In genomic region chr2:68158134-68158447, GRCh38 we compare ENCODE assay signal across 8 cellular contexts. TPM values are rescaled to one million over a fixed set of nuclear protein-coding genes. Genes with fewer than 3 reads are reported as not detected.
DNase-seq lines count a peak whose midpoint lies in the region; ATAC-seq lines count a peak whose summit lies in the region.

No MANE protein-coding gene starts in this region.

- DNase-seq in DMS79 treated with DMSO at 0.1 percent for 48 hours (lab: John Stamatoyannopoulos, UW) (peak; percentile 32), DMS79 (lab: John Stamatoyannopoulos, UW) (no peak), immature natural killer cell (no peak), H4 (ENCODE audit: low spot score) (no peak), T1000 (lab: John Stamatoyannopoulos, UW) (no peak), GF-D8 (lab: John Stamatoyannopoulos, UW) (no peak)
- DNase-seq in activated naive CD4-positive, alpha-beta T cell treated with anti-CD3 and anti-CD28 coated beads, Interleukin-2, amount 50 U/mL, for 72 hours (ENCODE audit: low spot score in 2 of 2), result no peak

- peaks cover 29 to 32% of the 10 kb centered on the region in 2 donors for H3K36me3 Mint-ChIP-seq in activated naive CD4-positive, alpha-beta T cell treated with anti-CD3 and anti-CD28 coated beads, Interleukin-2, amount 50 U/mL, for 72 hours
- peaks cover 16 to 17% (median 16%) of the 10 kb centered on the region in 3 donors for H3K36me3 Mint-ChIP-seq in immature natural killer cell

- H3K27ac ChIP-seq in stomach smooth muscle (ENCODE audit: low read length), result peak overlapping the region; percentile 98

- no peak for ATAC-seq in activated naive CD4-positive, alpha-beta T cell treated with anti-CD3 and anti-CD28 coated beads, Interleukin-2, amount 50 U/mL, for 72 hours

- H3K4me1 Mint-ChIP-seq in immature natural killer cell, result peaks cover 37 to 48% of the 10 kb centered on the region in 2 donors

- peak overlapping the region; percentile 94 to 99 for H3K4me3 ChIP-seq in stomach smooth muscle (ENCODE audit: low read length in 2 of 2)

- peaks cover 5 to 12% (median 6%) of the 10 kb centered on the region in 3 donors for H3K27me3 Mint-ChIP-seq in immature natural killer cell (ENCODE audit: low read depth in 3 of 3)

- peak overlapping the region; percentile 96 to 100 for H3K27ac Mint-ChIP-seq in activated naive CD4-positive, alpha-beta T cell treated with anti-CD3 and anti-CD28 coated beads, Interleukin-2, amount 50 U/mL, for 72 hours
- H3K27ac Mint-ChIP-seq in immature natural killer cell, result peak overlapping the region; percentile 97 to 100 (median 100)

- H3K27me3 ChIP-seq in stomach smooth muscle (ENCODE audit: control insufficient read depth in 1 of 2, insufficient read depth in 2 of 2, low read length in 2 of 2), result no peaks in the 10 kb centered on the region

- H3K4me1 ChIP-seq in stomach smooth muscle (ENCODE audit: control insufficient read depth, insufficient read depth, low read length), result peaks cover 20% of the 10 kb centered on the region

- H3K9ac ChIP-seq in stomach smooth muscle (ENCODE audit: low read length in 2 of 2), result peak overlapping the region; percentile 90 to 97

- no peaks in the 10 kb centered on the region for H3K9me3 ChIP-seq in stomach smooth muscle (ENCODE audit: control insufficient read depth in 2 of 2, low read length in 2 of 2)

- H3K9me3 Mint-ChIP-seq in activated naive CD4-positive, alpha-beta T cell treated with anti-CD3 and anti-CD28 coated beads, Interleukin-2, amount 50 U/mL, for 72 hours, result no peaks in the 10 kb centered on the region
- H3K9me3 Mint-ChIP-seq in immature natural killer cell, result no peaks in the 10 kb centered on the region

- H3K4me3 Mint-ChIP-seq in immature natural killer cell, result peak overlapping the region; percentile 91 to 99 (median 96)

- peaks cover 14 to 24% of the 10 kb centered on the region in 2 donors for H3K36me3 ChIP-seq in stomach smooth muscle (ENCODE audit: control insufficient read depth in 2 of 2, insufficient read depth in 2 of 2, low read length in 2 of 2)

RNA-seq across cellular contexts. Expression of gene PNO1, which starts 0.4 kb away (rescaled TPM):
- total RNA-seq in activated naive CD4-positive, alpha-beta T cell treated with anti-CD3 and anti-CD28 coated beads, Interleukin-2, amount 50 U/mL, for 72 hours, result 10 to 100 TPM; 15.7 to 17.9 TPM
- polyA plus RNA-seq in immature natural killer cell, result 10 to 100 TPM; 14.8 to 15.5 (median 14.8) TPM
- 26.4 and 28.8 TPM in 2 replicates for total RNA-seq in H4 (2014; rRNA removed; shearing (Covaris generic))
